Comparison of ENCODE assay signal across 1 cellular context in the genomic region with DNA sequence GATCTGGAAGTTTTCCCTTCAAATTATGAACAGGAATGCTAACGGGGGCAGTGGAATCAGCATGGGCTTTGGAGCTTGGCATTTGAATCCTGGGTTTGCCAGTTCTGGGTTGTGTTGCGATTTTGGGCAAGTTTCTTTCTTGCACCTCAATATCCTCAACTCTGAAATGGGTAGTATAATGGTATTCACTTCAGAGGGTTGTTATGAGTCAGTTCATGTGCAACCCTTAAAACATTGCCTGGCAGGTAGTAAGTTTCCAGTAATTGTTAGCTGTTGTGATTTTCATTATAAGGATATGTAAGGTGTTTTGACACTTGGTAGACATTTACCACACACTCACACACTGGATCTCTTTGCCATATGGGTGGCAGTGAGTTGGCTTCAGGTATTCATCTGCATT.
TF ChIP-seq lines count a peak whose summit lies in the region.

No MANE protein-coding gene starts in this region.

TF ChIP-seq in GM12878, 131 proteins besides CTCF, POLR2A, EP300 and RAD21:
- no peak for TF ChIP-seq ZNF384 (IDR thresholded peaks at IDR 0.05; ENCODE audit: borderline replicate concordance, low read depth, low read length)
- no peak for TF ChIP-seq ATF7 (IDR thresholded peaks at IDR 0.05; ENCODE audit: low read depth)
- TF ChIP-seq NR2C2 (IDR thresholded peaks at IDR 0.05; ENCODE audit: borderline replicate concordance, control insufficient read depth, insufficient read length, low read depth) = no peak
- TF ChIP-seq RCOR1 (conservative IDR thresholded peaks at IDR 0.05; ENCODE audit: low read depth, low read length) = no peak
- no peak for TF ChIP-seq EGR1 (IDR thresholded peaks at IDR 0.05; ENCODE audit: borderline replicate concordance in 1 of 2, low read depth in 2 of 2, low read length in 2 of 2)
- TF ChIP-seq JUND (IDR thresholded peaks at IDR 0.05; ENCODE audit: low read depth, low read length) = no peak
- no peak for TF ChIP-seq CBX5 (IDR thresholded peaks at IDR 0.05; ENCODE audit: low read depth)
- TF ChIP-seq, protein P1, sequence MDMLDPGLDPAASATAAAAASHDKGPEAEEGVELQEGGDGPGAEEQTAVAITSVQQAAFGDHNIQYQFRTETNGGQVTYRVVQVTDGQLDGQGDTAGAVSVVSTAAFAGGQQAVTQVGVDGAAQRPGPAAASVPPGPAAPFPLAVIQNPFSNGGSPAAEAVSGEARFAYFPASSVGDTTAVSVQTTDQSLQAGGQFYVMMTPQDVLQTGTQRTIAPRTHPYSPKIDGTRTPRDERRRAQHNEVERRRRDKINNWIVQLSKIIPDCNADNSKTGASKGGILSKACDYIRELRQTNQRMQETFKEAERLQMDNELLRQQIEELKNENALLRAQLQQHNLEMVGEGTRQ (IDR thresholded peaks at IDR 0.05; ENCODE audit: borderline replicate concordance, low read depth, low read length) = no peak
- TF ChIP-seq PAX8 (IDR thresholded peaks at IDR 0.05) = no peak
- TF ChIP-seq, protein P2, sequence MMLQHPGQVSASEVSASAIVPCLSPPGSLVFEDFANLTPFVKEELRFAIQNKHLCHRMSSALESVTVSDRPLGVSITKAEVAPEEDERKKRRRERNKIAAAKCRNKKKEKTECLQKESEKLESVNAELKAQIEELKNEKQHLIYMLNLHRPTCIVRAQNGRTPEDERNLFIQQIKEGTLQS (IDR thresholded peaks at IDR 0.05; ENCODE audit: borderline replicate concordance, extremely low read depth, low read depth, low read length) = no peak
- TF ChIP-seq, protein P3, sequence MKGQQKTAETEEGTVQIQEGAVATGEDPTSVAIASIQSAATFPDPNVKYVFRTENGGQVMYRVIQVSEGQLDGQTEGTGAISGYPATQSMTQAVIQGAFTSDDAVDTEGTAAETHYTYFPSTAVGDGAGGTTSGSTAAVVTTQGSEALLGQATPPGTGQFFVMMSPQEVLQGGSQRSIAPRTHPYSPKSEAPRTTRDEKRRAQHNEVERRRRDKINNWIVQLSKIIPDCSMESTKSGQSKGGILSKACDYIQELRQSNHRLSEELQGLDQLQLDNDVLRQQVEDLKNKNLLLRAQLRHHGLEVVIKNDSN (IDR thresholded peaks at IDR 0.05; ENCODE audit: borderline replicate concordance, extremely low read length, insufficient read depth, low read depth, low read length) = no peak
- TF ChIP-seq RUNX3 (IDR thresholded peaks at IDR 0.05; ENCODE audit: low read length) = no peak
- no peak for TF ChIP-seq SP1 (IDR thresholded peaks at IDR 0.05; ENCODE audit: low read depth, low read length)
- no peak for TF ChIP-seq SMARCA5 (IDR thresholded peaks at IDR 0.05)
- TF ChIP-seq IKZF2 (IDR thresholded peaks at IDR 0.05) = no peak
- no peak for TF ChIP-seq SPI1 (IDR thresholded peaks at IDR 0.05; ENCODE audit: borderline replicate concordance, insufficient read depth, low read depth, low read length)
- no peak for TF ChIP-seq SMAD5 (IDR thresholded peaks at IDR 0.05; ENCODE audit: low read depth)
- no peak for TF ChIP-seq ETV6 (conservative IDR thresholded peaks at IDR 0.05 in 1 of 2, IDR thresholded peaks at IDR 0.05 in 1 of 2; ENCODE audit: borderline replicate concordance in 1 of 2, low read depth in 1 of 2)
